In genomic region chr1:198919667-198920398, GRCh38 we compare ENCODE assay signal across 10 cellular contexts.
DNase-seq lines count a peak whose midpoint lies in the region; ATAC-seq and TF ChIP-seq lines count a peak whose summit lies in the region.
"Had no signal": no experiment of that assay in that cellular context is flagged by ENCODE, and none has a peak within 500 bp of the region (broad histone marks: within the 10 kb centered on the region; RNA-seq: fewer than 3 reads in every experiment).

No MANE protein-coding gene starts in this region.

- intact Hi-C loops in left ventricle myocardium inferior (cut with micrococcal nuclease), result no loop called here
- intact Hi-C loops in Right ventricle myocardium inferior (cut with DNase I), result no loop called here
- intact Hi-C loops in body of pancreas (cut with DNase I), result no loop called here
- intact Hi-C loops in stomach (cut with DNase I; ENCODE audit: low total_unique reads), result no loop called here

- H3K27me3 Mint-ChIP-seq in activated T-helper 17 cell treated with anti-CD3 and anti-CD28 coated beads, Interleukin-2, amount 50 U/mL, for 72 hours, result no peaks in the 10 kb centered on the region

- peak overlapping the region; percentile 74 for H3K27ac Mint-ChIP-seq in activated T-helper 17 cell treated with anti-CD3 and anti-CD28 coated beads, Interleukin-2, amount 50 U/mL, for 72 hours

- H3K4me3 Mint-ChIP-seq in activated T-helper 17 cell treated with anti-CD3 and anti-CD28 coated beads, Interleukin-2, amount 50 U/mL, for 72 hours, result peak overlapping the region; percentile 71

- peak overlapping the region; percentile 2 for H3K27ac ChIP-seq in left ventricle myocardium inferior (replicated peaks)
- peak overlapping the region; percentile 88 for H3K27ac ChIP-seq in thymus (ENCODE audit: low read depth)
- peak overlapping the region in 1 of 4 donors; percentile 10 for H3K27ac ChIP-seq in body of pancreas
- peak overlapping the region in 1 of 5 donors; percentile 34 for H3K27ac ChIP-seq in stomach
- H3K27ac ChIP-seq: C4-2B, thoracic aorta had no signal

- TF ChIP-seq EP300 in stomach (IDR thresholded peaks at IDR 0.05), result no peak

- H3K4me1 ChIP-seq in left ventricle myocardium inferior (peaks cover 51% of the 10 kb centered on the region), thymus (ENCODE audit: control insufficient read depth, insufficient read depth, low read length) (peaks cover 29% of the 10 kb centered on the region), body of pancreas (no peaks in the 10 kb centered on the region), stomach (peaks cover 0 to 6% (median 0%) of the 10 kb centered on the region in 4 donors)

- no peak for TF ChIP-seq CTCF in left ventricle myocardium inferior (IDR thresholded peaks at IDR 0.05; ENCODE audit: borderline replicate concordance)
- no peak for TF ChIP-seq CTCF in body of pancreas (IDR thresholded peaks at IDR 0.05)
- TF ChIP-seq CTCF in stomach (IDR thresholded peaks at IDR 0.05), result no peak

- TF ChIP-seq POLR2A in body of pancreas (IDR thresholded peaks at IDR 0.05) (no peak), stomach (IDR thresholded peaks at IDR 0.05) (no peak)

- no peak for ATAC-seq in Right ventricle myocardium inferior
- peak; percentile 69 for ATAC-seq in HG03175 (IDR thresholded peaks at IDR 0.05; ENCODE audit: unreplicated experiment)
- ATAC-seq in activated T-helper 17 cell treated with anti-CD3 and anti-CD28 coated beads, Interleukin-2, amount 50 U/mL, for 72 hours (replicated peaks), result peak; percentile 79
- ATAC-seq in body of pancreas, result no peak
- ATAC-seq in left lobe of liver, result no peak

- no peak for DNase-seq in left ventricle myocardium inferior
- DNase-seq in Right ventricle myocardium inferior (ENCODE audit: missing footprints), result no peak
- no peak for DNase-seq in body of pancreas
- DNase-seq in stomach, result no peak
- no peak for DNase-seq in left lobe of liver (ENCODE audit: low spot score)

- H3K4me3 ChIP-seq in left ventricle myocardium inferior, result no peak overlapping the region
- H3K4me3 ChIP-seq in thymus (ENCODE audit: low read length), result peak overlapping the region; percentile 23
- no peak overlapping the region for H3K4me3 ChIP-seq in body of pancreas
- no peak overlapping the region for H3K4me3 ChIP-seq in stomach
- H3K4me3 ChIP-seq: thoracic aorta had no signal

- no peaks in the 10 kb centered on the region for H3K27me3 ChIP-seq in left ventricle myocardium inferior (ENCODE audit: low read depth)
- H3K27me3 ChIP-seq in thymus (ENCODE audit: control insufficient read depth, insufficient read depth), result no peaks in the 10 kb centered on the region
- H3K27me3 ChIP-seq in body of pancreas, result no peaks in the 10 kb centered on the region
- H3K27me3 ChIP-seq in stomach, result no peaks in the 10 kb centered on the region

- 13% methylated on average over 5 of the region's 5 CpGs for WGBS in thymus
- 78 to 87% methylated on average over 5 of the region's 5 CpGs for WGBS in body of pancreas, 2 donors
- WGBS in stomach, 5 donors, result 62 to 71% (median 69%) methylated on average over 5 of the region's 5 CpGs

- H3K9me3 Mint-ChIP-seq in activated T-helper 17 cell treated with anti-CD3 and anti-CD28 coated beads, Interleukin-2, amount 50 U/mL, for 72 hours, result no peaks in the 10 kb centered on the region

- H3K9me3 ChIP-seq in left ventricle myocardium inferior (replicated peaks), result no peaks in the 10 kb centered on the region
- H3K9me3 ChIP-seq in thymus (ENCODE audit: control insufficient read depth), result no peaks in the 10 kb centered on the region
- H3K9me3 ChIP-seq in body of pancreas, result no peaks in the 10 kb centered on the region
- H3K9me3 ChIP-seq in stomach, result no peaks in the 10 kb centered on the region
- H3K9me3 ChIP-seq: thoracic aorta had no signal

- peaks cover 31% of the 10 kb centered on the region for H3K4me1 Mint-ChIP-seq in activated T-helper 17 cell treated with anti-CD3 and anti-CD28 coated beads, Interleukin-2, amount 50 U/mL, for 72 hours

- no peaks in the 10 kb centered on the region for H3K36me3 ChIP-seq in left ventricle myocardium inferior
- H3K36me3 ChIP-seq in thymus (ENCODE audit: control insufficient read depth, insufficient read depth), result no peaks in the 10 kb centered on the region
- no peaks in the 10 kb centered on the region for H3K36me3 ChIP-seq in body of pancreas (replicated peaks in 1 of 2; ENCODE audit: insufficient read depth in 1 of 2, low read depth in 2 of 2)
- H3K36me3 ChIP-seq in stomach, result no peaks in the 10 kb centered on the region
- H3K36me3 ChIP-seq: thoracic aorta had no signal

- H3K36me3 Mint-ChIP-seq in activated T-helper 17 cell treated with anti-CD3 and anti-CD28 coated beads, Interleukin-2, amount 50 U/mL, for 72 hours (ENCODE audit: low read depth), result no peaks in the 10 kb centered on the region

Comparison
In these comparisons a context has a peak if more than half of its experiments do, and no peak if none do; other contexts are left out.
1. ATAC-seq: peak in HG03175 (single experiment) and activated T-helper 17 cell treated with anti-CD3 and anti-CD28 coated beads, Interleukin-2, amount 50 U/mL, for 72 hours (single experiment); none in Right ventricle myocardium inferior (single experiment), body of pancreas (single experiment) and left lobe of liver (single experiment).